ENCODE assay signal across 14 cellular contexts in the genomic region with DNA sequence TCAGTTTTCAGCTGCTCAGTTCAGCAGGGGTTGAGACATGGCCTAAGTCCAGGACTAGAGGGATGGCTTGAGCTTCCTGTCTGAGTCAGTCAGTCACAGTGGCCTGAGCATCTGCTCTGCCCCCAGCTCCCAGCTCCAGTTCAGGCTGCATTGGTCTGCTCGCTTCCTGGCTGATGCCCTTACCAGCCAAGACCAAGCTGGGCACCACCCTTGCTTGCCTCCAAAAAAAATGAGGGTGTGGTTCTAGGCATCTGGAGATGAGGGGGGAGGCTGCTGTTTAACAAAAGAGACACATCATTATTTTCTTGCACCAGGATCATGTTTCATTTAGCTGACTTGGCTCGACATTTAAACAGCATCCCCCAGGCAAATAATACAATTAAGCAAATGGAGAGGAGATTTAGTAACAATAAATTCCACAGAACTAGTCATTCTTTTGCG.
DNase-seq lines count a peak whose midpoint lies in the region; ATAC-seq and TF ChIP-seq lines count a peak whose summit lies in the region.
"Had no signal": no experiment of that assay in that cellular context is flagged by ENCODE, and none has a peak within 500 bp of the region (broad histone marks: within the 10 kb centered on the region; RNA-seq: fewer than 3 reads in every experiment).

No MANE protein-coding gene starts in this region.

- DNase-seq in ACHN, result peak; percentile 78
- peak; percentile 87 for DNase-seq in HCEC 1CT
- DNase-seq in SHP77 treated with DMSO at 0.1 percent for 48 hours (lab: John Stamatoyannopoulos, UW), result peak; percentile 25
- peak; percentile 96 to 97 for DNase-seq in foreskin fibroblast
- DNase-seq in activated CD4-positive, alpha-beta T cell treated with anti-CD3 and anti-CD28 coated beads, Interleukin-2, amount 50 U/mL, for 1 hour, result no peak
- DNase-seq in cerebellar cortex (ENCODE audit: low spot score), result no peak
- DNase-seq: activated CD4-positive, alpha-beta memory T cell treated with anti-CD3 and anti-CD28 coated beads, Interleukin-2, amount 10 ng/mL, durations not matched to agents 7 days and 5 days; anterior cingulate cortex; C1 segment of cervical spinal cord; MV-4-11 had no signal

- in situ Hi-C loops in ACHN (cut with HindIII; ENCODE audit: low pct_ligation_motif_present, low pct_unique_long_range_greater_than_20kb, low sequenced_read_pairs), result no loop called here

- ATAC-seq in GM21423 (IDR thresholded peaks at IDR 0.05; ENCODE audit: unreplicated experiment) (no peak), GM18909 (IDR thresholded peaks at IDR 0.05; ENCODE audit: poor library complexity, unreplicated experiment) (no peak)
- ATAC-seq: Panc1 had no signal

- TF ChIP-seq CTCF in foreskin fibroblast (IDR thresholded peaks at IDR 0.05; ENCODE audit: low read depth, low read length), result no peak

- no peak overlapping the region for H3K4me3 ChIP-seq in foreskin fibroblast (ENCODE audit: low read depth in 1 of 2, low read length in 2 of 2)
- H3K4me3 ChIP-seq: suprapubic skin had no signal

Comparison
In these comparisons a context has a peak if more than half of its experiments do, and no peak if none do; other contexts are left out.
1. DNase-seq: peak in ACHN (single experiment), HCEC 1CT (single experiment), SHP77 treated with DMSO at 0.1 percent for 48 hours (single experiment) and foreskin fibroblast (2 of 2); none in activated CD4-positive, alpha-beta T cell treated with anti-CD3 and anti-CD28 coated beads, Interleukin-2, amount 50 U/mL, for 1 hour (single experiment) and cerebellar cortex (single experiment).